ENCODE assay signal across 10 cellular contexts in the genomic region with DNA sequence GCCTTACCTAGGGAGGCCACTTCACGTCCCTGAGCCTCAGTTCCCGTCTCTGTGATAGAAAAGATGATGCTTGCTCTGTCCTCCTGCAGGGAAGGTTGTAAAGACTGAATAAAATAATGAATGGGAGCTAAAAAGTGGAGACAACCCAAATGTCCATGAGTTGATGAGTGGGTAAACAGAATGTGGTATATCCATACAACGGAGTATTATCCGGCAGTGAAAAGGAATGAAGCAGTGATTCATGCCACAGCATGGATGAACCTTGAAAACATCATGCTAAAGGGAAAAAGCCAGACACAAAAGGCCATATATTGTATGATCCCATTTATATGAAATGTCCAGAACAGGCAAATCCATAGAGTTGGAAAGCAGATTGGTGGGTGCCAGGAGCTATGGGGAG.
"Had no signal": no experiment of that assay in that cellular context is flagged by ENCODE, and none has a peak within 500 bp of the region (broad histone marks: within the 10 kb centered on the region; RNA-seq: fewer than 3 reads in every experiment).

No MANE protein-coding gene starts in this region.

- H2AFZ ChIP-seq: GM23248 had no signal

- H3K4me3 ChIP-seq: GM23248 had no signal

- H3K27ac ChIP-seq: GM23248, KMS-11 had no signal

- DNase-seq: GM23248, GOT3, H9, HCEC 1CT, HFFc6, IMR-90, KBM-7 had no signal

- H3K9ac ChIP-seq: GM23248, KMS-11 had no signal

- H3K4me2 ChIP-seq: KMS-11 had no signal

- FAIRE-seq: H54, HTR-8/SVneo had no signal
